ENCODE assay signal across 9 cellular contexts in the genomic region with DNA sequence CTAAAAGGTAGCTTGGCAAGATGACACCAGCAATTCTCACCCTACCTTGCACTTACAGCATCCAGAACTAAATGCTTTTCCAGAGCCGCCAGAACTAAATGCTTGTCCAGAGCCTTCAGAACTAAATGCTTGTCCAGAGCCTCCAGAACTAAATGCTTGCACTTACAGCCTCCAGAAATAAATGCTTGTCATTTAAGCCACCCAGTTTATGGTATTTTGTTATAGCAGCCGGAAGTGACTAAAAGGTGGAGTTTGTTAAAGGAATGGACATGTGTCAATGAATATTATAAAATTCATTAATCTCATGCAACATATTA.
DNase-seq lines count a peak whose midpoint lies in the region; TF ChIP-seq lines count a peak whose summit lies in the region.
"Had no signal": no experiment of that assay in that cellular context is flagged by ENCODE, and none has a peak within 500 bp of the region (broad histone marks: within the 10 kb centered on the region; RNA-seq: fewer than 3 reads in every experiment).

No MANE protein-coding gene starts in this region.

- H3K4me1 ChIP-seq in OCI-LY1 (ENCODE audit: insufficient read depth, low read length, severe bottlenecking) (peaks cover 20% of the 10 kb centered on the region), endodermal cell (ENCODE audit: control insufficient read depth, insufficient read depth, low read length) (no peaks in the 10 kb centered on the region), ovary (ENCODE audit: insufficient read depth) (peaks cover 2% of the 10 kb centered on the region)

- H2AFZ ChIP-seq in OCI-LY1 (ENCODE audit: low read length) = no peak overlapping the region

- H4K20me1 ChIP-seq in OCI-LY1 (ENCODE audit: insufficient read depth, low read length) = no peaks in the 10 kb centered on the region

- H3K27ac ChIP-seq in OCI-LY1 (ENCODE audit: low read depth, low read length, poor library complexity, severe bottlenecking) (no peak overlapping the region), endodermal cell (ENCODE audit: low read depth, low read length) (no peak overlapping the region), ovary (peak overlapping the region in 1 of 2 donors; percentile 34)

- H3K36me3 ChIP-seq in OCI-LY1 (ENCODE audit: insufficient read depth, low read length) (no peaks in the 10 kb centered on the region), endodermal cell (ENCODE audit: control insufficient read depth, insufficient read depth, low read length) (no peaks in the 10 kb centered on the region), ovary (no peaks in the 10 kb centered on the region)

- no peaks in the 10 kb centered on the region for H3K27me3 ChIP-seq in OCI-LY1 (ENCODE audit: insufficient read depth, low read length)
- H3K27me3 ChIP-seq in endodermal cell (ENCODE audit: control insufficient read depth, insufficient read depth, low read length, poor library complexity, severe bottlenecking) = no peaks in the 10 kb centered on the region
- no peaks in the 10 kb centered on the region for H3K27me3 ChIP-seq in ovary

- no peaks in the 10 kb centered on the region for H3K36me3 Mint-ChIP-seq in endodermal cell (ENCODE audit: low read depth)

- peak overlapping the region; percentile 72 for H3K4me3 Mint-ChIP-seq in endodermal cell

- H3K79me2 ChIP-seq in OCI-LY1 (ENCODE audit: insufficient read depth, low read length) = no peaks in the 10 kb centered on the region

- H3K4me3 ChIP-seq in OCI-LY1 (ENCODE audit: low read depth, low read length, poor library complexity, severe bottlenecking) = peak overlapping the region; percentile 53
- peak overlapping the region; percentile 93 for H3K4me3 ChIP-seq in endodermal cell (ENCODE audit: low read length)
- peak overlapping the region; percentile 45 for H3K4me3 ChIP-seq in ovary

- TF ChIP-seq CTCF in OCI-LY1 (IDR thresholded peaks at IDR 0.05; ENCODE audit: low read length) (no peak), endodermal cell (conservative IDR thresholded peaks at IDR 0.05) (no peak), ovary (IDR thresholded peaks at IDR 0.05) (no peak)

- no peaks in the 10 kb centered on the region for H3K9me3 Mint-ChIP-seq in endodermal cell

- WGBS in endodermal cell (ENCODE audit: insufficient coverage in 1 of 2, insufficient read length in 1 of 2), 2 experiments = 0 to 39% methylated on average over 1 of the region's 2 CpGs
- 10 to 17% (median 12%) methylated on average over 2 of the region's 2 CpGs for WGBS in ovary, 3 donors

- H3K9me3 ChIP-seq in OCI-LY1 (ENCODE audit: low read length) (no peaks in the 10 kb centered on the region), endodermal cell (ENCODE audit: control insufficient read depth, low read length) (no peaks in the 10 kb centered on the region), ovary (no peaks in the 10 kb centered on the region)

- no peak overlapping the region for H3K27ac Mint-ChIP-seq in endodermal cell

- DNase-seq in ELR (ENCODE audit: low read depth) (peak; percentile 4), endodermal cell (no peak), ovary (no peak), NCI-H1048 (lab: John Stamatoyannopoulos, UW) (no peak), kidney tubule cell (ENCODE audit: low spot score) (no peak)
- no peak for DNase-seq in stimulated activated CD4-positive, alpha-beta T cell treated with anti-CD3 and anti-CD28 coated beads, Interleukin-2, amount 100 ng/mL, for 48 hours
- no peak for DNase-seq in stimulated activated CD4-positive, alpha-beta T cell treated with anti-CD3 and anti-CD28 coated beads, Interleukin-2, amount 100 ng/mL, for 24 hours
- DNase-seq: stimulated activated CD4-positive, alpha-beta T cell treated with anti-CD3 and anti-CD28 coated beads, Interleukin-4, amount 100 ng/mL, for 1 hour had no signal

- no peaks in the 10 kb centered on the region for H3K9me2 ChIP-seq in OCI-LY1 (ENCODE audit: low read depth, low read length)

- H3K27me3 Mint-ChIP-seq in endodermal cell (ENCODE audit: insufficient read depth) = peaks cover 15% of the 10 kb centered on the region

- TF ChIP-seq EP300 in ovary (IDR thresholded peaks at IDR 0.05) = no peak

- H3K4me1 Mint-ChIP-seq in endodermal cell = peaks cover 22% of the 10 kb centered on the region

- no peaks in the 10 kb centered on the region for H3F3A ChIP-seq in OCI-LY1 (ENCODE audit: insufficient read depth, low read length)

- H3K4me2 ChIP-seq in OCI-LY1 (ENCODE audit: low read length) = peak overlapping the region; percentile 66; the same call in 1 of the 2 replicates

- H3K9ac ChIP-seq in OCI-LY1 (ENCODE audit: low read length) (no peak overlapping the region), endodermal cell (ENCODE audit: extremely low read depth, low read length, poor library complexity, severe bottlenecking) (no peak overlapping the region)

- TF ChIP-seq POLR2A in ovary (IDR thresholded peaks at IDR 0.05) = no peak

- intact Hi-C loops in ovary (cut with DNase I) = no loop called here
